Comparison of ENCODE assay signal across 16 cellular contexts in genomic region chr12:8960185-8960584, GRCh38. TPM values are rescaled to one million over a fixed set of nuclear protein-coding genes. Genes with fewer than 3 reads are reported as not detected.
DNase-seq lines count a peak whose midpoint lies in the region; ATAC-seq and TF ChIP-seq lines count a peak whose summit lies in the region.
"Had no signal": no experiment of that assay in that cellular context is flagged by ENCODE, and none has a peak within 500 bp of the region (broad histone marks: within the 10 kb centered on the region; RNA-seq: fewer than 3 reads in every experiment).

No MANE protein-coding gene starts in this region.

- H3K9me3 ChIP-seq in DND-41 (ENCODE audit: insufficient read depth, low read length, severe bottlenecking) (peaks cover 8% of the 10 kb centered on the region), aorta (ENCODE audit: control insufficient read depth, low read length) (no peaks in the 10 kb centered on the region)
- H3K9me3 ChIP-seq in naive thymus-derived CD4-positive, alpha-beta T cell (ENCODE audit: control insufficient read depth in 2 of 3, low read length in 3 of 3): peaks cover 0 to 4% (median 0%) of the 10 kb centered on the region in 3 experiments

- no peaks in the 10 kb centered on the region for H3K27me3 Mint-ChIP-seq in activated naive CD4-positive, alpha-beta T cell treated with anti-CD3 and anti-CD28 coated beads for 36 hours (ENCODE audit: low read depth)
- no peaks in the 10 kb centered on the region for H3K27me3 Mint-ChIP-seq in activated naive CD8-positive, alpha-beta T cell treated with anti-CD3 and anti-CD28 coated beads for 36 hours
- H3K27me3 Mint-ChIP-seq in naive thymus-derived CD4-positive, alpha-beta T cell: peaks cover 0 to 5% (median 0%) of the 10 kb centered on the region in 5 donors
- H3K27me3 Mint-ChIP-seq in activated CD4-positive, alpha-beta memory T cell treated with anti-CD3 and anti-CD28 coated beads for 36 hours: no peaks in the 10 kb centered on the region

- peak overlapping the region; percentile 3 for H3K27ac Mint-ChIP-seq in activated naive CD4-positive, alpha-beta T cell treated with anti-CD3 and anti-CD28 coated beads for 36 hours
- H3K27ac Mint-ChIP-seq in activated naive CD8-positive, alpha-beta T cell treated with anti-CD3 and anti-CD28 coated beads for 36 hours: peak overlapping the region; percentile 11
- H3K27ac Mint-ChIP-seq in naive thymus-derived CD4-positive, alpha-beta T cell: peak overlapping the region in 8 of 9 donors; percentile 69 to 99 (median 94)
- no peak overlapping the region for H3K27ac Mint-ChIP-seq in activated CD4-positive, alpha-beta memory T cell treated with anti-CD3 and anti-CD28 coated beads for 36 hours

- no peak overlapping the region for H3K9ac ChIP-seq in DND-41 (ENCODE audit: low read depth, low read length)

- H4K20me1 ChIP-seq in DND-41 (ENCODE audit: insufficient read depth, low read length): no peaks in the 10 kb centered on the region

- peaks cover 11% of the 10 kb centered on the region for H3K36me3 Mint-ChIP-seq in activated naive CD4-positive, alpha-beta T cell treated with anti-CD3 and anti-CD28 coated beads for 36 hours (ENCODE audit: low read depth)
- peaks cover 37% of the 10 kb centered on the region for H3K36me3 Mint-ChIP-seq in activated naive CD8-positive, alpha-beta T cell treated with anti-CD3 and anti-CD28 coated beads for 36 hours
- H3K36me3 Mint-ChIP-seq in naive thymus-derived CD4-positive, alpha-beta T cell: peaks cover 7 to 30% (median 16%) of the 10 kb centered on the region in 5 donors
- no peaks in the 10 kb centered on the region for H3K36me3 Mint-ChIP-seq in activated CD4-positive, alpha-beta memory T cell treated with anti-CD3 and anti-CD28 coated beads for 36 hours

- H3K79me2 ChIP-seq in DND-41 (ENCODE audit: insufficient read depth, low read length): no peaks in the 10 kb centered on the region

- peak; percentile 87 for ATAC-seq in DND-41 (ENCODE audit: insufficient read depth, low read depth)
- ATAC-seq in naive thymus-derived CD4-positive, alpha-beta T cell: peak; percentile 94
- no peak for ATAC-seq in aorta (ENCODE audit: low FRiP score)

- H3K27ac ChIP-seq in DND-41 (ENCODE audit: low read length) (no peak overlapping the region), substantia nigra (ENCODE audit: low read depth, low read length, poor library complexity, severe bottlenecking) (no peak overlapping the region), aorta (ENCODE audit: low read depth in 1 of 2, low read length in 2 of 2) (no peak overlapping the region)
- H3K27ac ChIP-seq in naive thymus-derived CD4-positive, alpha-beta T cell (ENCODE audit: low read depth, low read length): peak overlapping the region; percentile 52
- H3K27ac ChIP-seq: HL-60 had no signal

- no peaks in the 10 kb centered on the region for H3K4me1 ChIP-seq in DND-41 (ENCODE audit: insufficient read depth, low read length)
- H3K4me1 ChIP-seq in naive thymus-derived CD4-positive, alpha-beta T cell (ENCODE audit: control insufficient read depth in 2 of 2, insufficient read depth in 2 of 2, low read length in 2 of 2): peaks cover 46 to 69% of the 10 kb centered on the region in 2 donors
- H3K4me1 ChIP-seq in aorta (ENCODE audit: control insufficient read depth in 1 of 2, insufficient read depth in 2 of 2, low read length in 2 of 2): no peaks in the 10 kb centered on the region

- H3K4me2 ChIP-seq in DND-41 (ENCODE audit: insufficient read depth, low read length): no peak overlapping the region

- no peak overlapping the region for H2AFZ ChIP-seq in DND-41 (ENCODE audit: low read depth, low read length)

- peaks cover 10% of the 10 kb centered on the region for H3K36me3 ChIP-seq in DND-41 (ENCODE audit: insufficient read depth, low read length)
- H3K36me3 ChIP-seq in naive thymus-derived CD4-positive, alpha-beta T cell (ENCODE audit: control insufficient read depth in 2 of 3, insufficient read depth in 3 of 3, low read length in 3 of 3): no peaks in the 10 kb centered on the region
- no peaks in the 10 kb centered on the region for H3K36me3 ChIP-seq in aorta (ENCODE audit: control insufficient read depth in 1 of 2, insufficient read depth in 2 of 2, low read length in 1 of 2)

- CTCF ChIA-PET in activated naive CD4-positive, alpha-beta T cell treated with anti-CD3 and anti-CD28 coated beads for 36 hours (lab: Charles Lee): interaction anchor here (0.6 to 1.8 kb wide), 4 partner anchors 9 to 90 kb away, joined by 3 to 13 read pairs (median 5); no protein-coding TSS in a partner anchor
- CTCF ChIA-PET in naive thymus-derived CD4-positive, alpha-beta T cell (lab: Charles Lee): interaction anchor here (0.6 to 2.5 kb wide), 9 partner anchors 9 to 802 kb away, joined by 3 to 10 read pairs (median 4); no protein-coding TSS in a partner anchor
- CTCF ChIA-PET in activated CD4-positive, alpha-beta memory T cell treated with anti-CD3 and anti-CD28 coated beads for 36 hours (lab: Charles Lee): interaction anchor here (1.1 to 1.5 kb wide), 3 partner anchors 9 to 11 kb away, joined by 4 to 7 read pairs (median 6); partner anchors contain the start of gene M6PR

- no peak overlapping the region for H3K4me3 Mint-ChIP-seq in activated naive CD4-positive, alpha-beta T cell treated with anti-CD3 and anti-CD28 coated beads for 36 hours
- H3K4me3 Mint-ChIP-seq in activated naive CD8-positive, alpha-beta T cell treated with anti-CD3 and anti-CD28 coated beads for 36 hours: no peak overlapping the region
- peak overlapping the region in 9 of 10 donors; percentile 54 to 84 (median 69) for H3K4me3 Mint-ChIP-seq in naive thymus-derived CD4-positive, alpha-beta T cell
- H3K4me3 Mint-ChIP-seq in activated CD4-positive, alpha-beta memory T cell treated with anti-CD3 and anti-CD28 coated beads for 36 hours: no peak overlapping the region

- WGBS in aorta, 2 donors: 98 to 99% methylated on average over 2 of the region's 2 CpGs

- peaks cover 7% of the 10 kb centered on the region for H3K9me3 Mint-ChIP-seq in activated naive CD4-positive, alpha-beta T cell treated with anti-CD3 and anti-CD28 coated beads for 36 hours
- peaks cover 9% of the 10 kb centered on the region for H3K9me3 Mint-ChIP-seq in activated naive CD8-positive, alpha-beta T cell treated with anti-CD3 and anti-CD28 coated beads for 36 hours
- H3K9me3 Mint-ChIP-seq in naive thymus-derived CD4-positive, alpha-beta T cell: peaks cover 0 to 17% (median 8%) of the 10 kb centered on the region in 11 donors
- peaks cover 10% of the 10 kb centered on the region for H3K9me3 Mint-ChIP-seq in activated CD4-positive, alpha-beta memory T cell treated with anti-CD3 and anti-CD28 coated beads for 36 hours

- POLR2A ChIA-PET in naive thymus-derived CD4-positive, alpha-beta T cell (lab: Charles Lee): interaction anchor here (0.5 to 1.8 kb wide), 12 partner anchors 9 to 311 kb away, joined by 3 to 9 read pairs (median 4); partner anchors contain the start of gene M6PR
- POLR2A ChIA-PET in activated CD4-positive, alpha-beta memory T cell treated with anti-CD3 and anti-CD28 coated beads for 36 hours (lab: Charles Lee): no interaction called here

- intact Hi-C loops in activated naive CD4-positive, alpha-beta T cell treated with anti-CD3 and anti-CD28 coated beads for 36 hours (cut with micrococcal nuclease): no loop called here
- intact Hi-C loops in naive thymus-derived CD4-positive, alpha-beta T cell (cut with micrococcal nuclease): loop anchor here in 1 of 2 donors (1.0 to 2.0 kb wide), 3 partner anchors 9 to 17 kb away; no protein-coding TSS in a partner anchor
- intact Hi-C loops in activated CD4-positive, alpha-beta memory T cell treated with anti-CD3 and anti-CD28 coated beads for 36 hours (cut with micrococcal nuclease): no loop called here
- intact Hi-C loops in aorta (cut with DNase I): no loop called here

- peaks cover 69% of the 10 kb centered on the region for H3K4me1 Mint-ChIP-seq in activated naive CD4-positive, alpha-beta T cell treated with anti-CD3 and anti-CD28 coated beads for 36 hours (ENCODE audit: low read depth)
- H3K4me1 Mint-ChIP-seq in activated naive CD8-positive, alpha-beta T cell treated with anti-CD3 and anti-CD28 coated beads for 36 hours: peaks cover 17% of the 10 kb centered on the region
- H3K4me1 Mint-ChIP-seq in naive thymus-derived CD4-positive, alpha-beta T cell: peaks cover 6 to 93% (median 75%) of the 10 kb centered on the region in 7 donors
- peaks cover 64% of the 10 kb centered on the region for H3K4me1 Mint-ChIP-seq in activated CD4-positive, alpha-beta memory T cell treated with anti-CD3 and anti-CD28 coated beads for 36 hours (ENCODE audit: low read depth)

- no peak overlapping the region for H3K4me3 ChIP-seq in DND-41 (ENCODE audit: low read depth in 1 of 2, low read length in 2 of 2)
- H3K4me3 ChIP-seq in naive thymus-derived CD4-positive, alpha-beta T cell (ENCODE audit: low read length): peak overlapping the region; percentile 12
- H3K4me3 ChIP-seq in aorta (ENCODE audit: low read length in 2 of 2): no peak overlapping the region

- no peak for TF ChIP-seq CTCF in DND-41 (IDR thresholded peaks at IDR 0.05; ENCODE audit: borderline replicate concordance, extremely low read depth, low read length, poor library complexity, severe bottlenecking)

- no peaks in the 10 kb centered on the region for H3K27me3 ChIP-seq in DND-41 (ENCODE audit: insufficient read depth, low read length, poor library complexity)
- H3K27me3 ChIP-seq in naive thymus-derived CD4-positive, alpha-beta T cell (ENCODE audit: control insufficient read depth in 2 of 2, insufficient read depth in 2 of 2, low read length in 2 of 2): no peaks in the 10 kb centered on the region
- no peaks in the 10 kb centered on the region for H3K27me3 ChIP-seq in aorta (ENCODE audit: control insufficient read depth in 1 of 2, insufficient read depth in 2 of 2, low read length in 1 of 2)

- no peak for DNase-seq in activated naive CD4-positive, alpha-beta T cell treated with anti-CD3 and anti-CD28 coated beads for 36 hours
- no peak for DNase-seq in activated naive CD4-positive, alpha-beta T cell (lab: John Stamatoyannopoulos, UW)
- DNase-seq in DND-41 (no peak), substantia nigra (lab: John Stamatoyannopoulos, UW) (no peak), aorta (no peak)
- no peak for DNase-seq in activated naive CD8-positive, alpha-beta T cell treated with anti-CD3 and anti-CD28 coated beads for 36 hours
- peak in 7 of 9 donors; percentile 42 to 68 (median 57) for DNase-seq in naive thymus-derived CD4-positive, alpha-beta T cell
- no peak for DNase-seq in activated CD4-positive, alpha-beta memory T cell treated with anti-CD3 and anti-CD28 coated beads for 36 hours
- DNase-seq: AML-193, GF-D8, GOT3, KBM-7, NCI-H1436 treated with DMSO at 0.1 percent for 48 hours, NCI-H2081 treated with DMSO at 0.1 percent for 48 hours, NCI-H524 had no signal

RNA-seq across cellular contexts. Expression of gene M6PR, which starts 10.7 kb away (rescaled TPM):
- 100 to 1,000 TPM; 139 to 140 TPM for total RNA-seq in activated naive CD4-positive, alpha-beta T cell treated with anti-CD3 and anti-CD28 coated beads for 36 hours
- 100 to 1,000 TPM; 213 to 226 TPM for total RNA-seq in activated naive CD8-positive, alpha-beta T cell treated with anti-CD3 and anti-CD28 coated beads for 36 hours
- 100 to 1,000 TPM; 123 to 195 (median 176) TPM for total RNA-seq in naive thymus-derived CD4-positive, alpha-beta T cell
- 100 to 1,000 TPM; 239 to 248 TPM for polyA plus RNA-seq in naive thymus-derived CD4-positive, alpha-beta T cell
- total RNA-seq in activated CD4-positive, alpha-beta memory T cell treated with anti-CD3 and anti-CD28 coated beads for 36 hours: 100 to 1,000 TPM; 150 to 164 TPM
- total RNA-seq in aorta: 100 to 1,000 TPM in 1 of 2 donors, 10 to 100 TPM in 1; 82.9 to 105 TPM
- polyA plus RNA-seq in aorta: 10 to 100 TPM; 38.6 to 51.0 TPM

RNA-seq across cellular contexts. Expression of gene KLRG1, which starts 29.2 kb away (rescaled TPM):
- total RNA-seq in activated naive CD4-positive, alpha-beta T cell treated with anti-CD3 and anti-CD28 coated beads for 36 hours: 1 to 10 TPM; 3.9 to 5.2 TPM
- 1 to 10 TPM; 2.2 to 3.7 TPM for total RNA-seq in activated naive CD8-positive, alpha-beta T cell treated with anti-CD3 and anti-CD28 coated beads for 36 hours
- total RNA-seq in naive thymus-derived CD4-positive, alpha-beta T cell: 10 to 100 TPM in 3 of 5 experiments, 1 to 10 TPM in 2; 2.8 to 43.8 (median 26.9) TPM
- 10 to 100 TPM; 11.7 to 18.0 TPM for polyA plus RNA-seq in naive thymus-derived CD4-positive, alpha-beta T cell
- total RNA-seq in activated CD4-positive, alpha-beta memory T cell treated with anti-CD3 and anti-CD28 coated beads for 36 hours: 1 to 10 TPM; 4.4 to 5.4 TPM
- total RNA-seq in aorta: 1 to 10 TPM; 4.1 to 4.5 TPM
- 1 to 10 TPM in 1 of 2 donors, under 1 TPM in 1; 0.88 to 2.9 TPM for polyA plus RNA-seq in aorta

RNA-seq across cellular contexts. Expression of gene PHC1, which starts 45.9 kb away (rescaled TPM):
- total RNA-seq in activated naive CD4-positive, alpha-beta T cell treated with anti-CD3 and anti-CD28 coated beads for 36 hours: 10 to 100 TPM; 24.4 to 26.5 TPM
- total RNA-seq in activated naive CD8-positive, alpha-beta T cell treated with anti-CD3 and anti-CD28 coated beads for 36 hours: 10 to 100 TPM; 12.9 to 16.5 TPM
- 10 to 100 TPM; 15.4 to 55.0 (median 45.6) TPM for total RNA-seq in naive thymus-derived CD4-positive, alpha-beta T cell
- 10 to 100 TPM; 19.5 to 23.6 TPM for polyA plus RNA-seq in naive thymus-derived CD4-positive, alpha-beta T cell
- 10 to 100 TPM; 21.6 to 24.0 TPM for total RNA-seq in activated CD4-positive, alpha-beta memory T cell treated with anti-CD3 and anti-CD28 coated beads for 36 hours
- total RNA-seq in aorta: 10 to 100 TPM; 43.7 to 44.0 TPM
- 10 to 100 TPM; 10.5 to 58.3 TPM for polyA plus RNA-seq in aorta

Comparison
In these comparisons a context has a peak if more than half of its experiments do, and no peak if none do; other contexts are left out.
1. DNase-seq: peak in naive thymus-derived CD4-positive, alpha-beta T cell (7 of 9); none in activated naive CD4-positive, alpha-beta T cell treated with anti-CD3 and anti-CD28 coated beads for 36 hours (single experiment), activated naive CD4-positive, alpha-beta T cell (0 of 4), DND-41 (single experiment), activated naive CD8-positive, alpha-beta T cell treated with anti-CD3 and anti-CD28 coated beads for 36 hours (single experiment), substantia nigra (0 of 49), activated CD4-positive, alpha-beta memory T cell treated with anti-CD3 and anti-CD28 coated beads for 36 hours (single experiment) and aorta (0 of 2).
2. H3K4me3 Mint-ChIP-seq: peak in naive thymus-derived CD4-positive, alpha-beta T cell (9 of 10); none in activated naive CD4-positive, alpha-beta T cell treated with anti-CD3 and anti-CD28 coated beads for 36 hours (single experiment), activated naive CD8-positive, alpha-beta T cell treated with anti-CD3 and anti-CD28 coated beads for 36 hours (single experiment) and activated CD4-positive, alpha-beta memory T cell treated with anti-CD3 and anti-CD28 coated beads for 36 hours (single experiment).